ENCODE assay signal across 10 cellular contexts in genomic region chr3:29642393-29643033, GRCh38.
DNase-seq lines count a peak whose midpoint lies in the region; ATAC-seq and TF ChIP-seq lines count a peak whose summit lies in the region.
"Had no signal": no experiment of that assay in that cellular context is flagged by ENCODE, and none has a peak within 500 bp of the region (broad histone marks: within the 10 kb centered on the region; RNA-seq: fewer than 3 reads in every experiment).

No MANE protein-coding gene starts in this region.

- H3K9me3 Mint-ChIP-seq in endodermal cell, result no peaks in the 10 kb centered on the region
- H3K9me3 Mint-ChIP-seq: dendritic cell treated with granulocyte-macrophage colony-stimulating factor and Interleukin-4, amounts not matched to agents 40 ng/mL and 50 ng/mL, for 4 days had no signal

- no peaks in the 10 kb centered on the region for H3K4me1 ChIP-seq in foreskin keratinocyte
- H3K4me1 ChIP-seq in rectal smooth muscle tissue (ENCODE audit: control insufficient read depth, insufficient read depth, low read length), result peaks cover 17% of the 10 kb centered on the region
- no peaks in the 10 kb centered on the region for H3K4me1 ChIP-seq in endodermal cell (ENCODE audit: control insufficient read depth, insufficient read depth, low read length)

- H3K27me3 ChIP-seq in foreskin keratinocyte (no peaks in the 10 kb centered on the region), rectal smooth muscle tissue (ENCODE audit: control insufficient read depth, insufficient read depth, low read length) (no peaks in the 10 kb centered on the region), endodermal cell (ENCODE audit: control insufficient read depth, insufficient read depth, low read length, poor library complexity, severe bottlenecking) (no peaks in the 10 kb centered on the region)
- H3K27me3 ChIP-seq: Peyer's patch had no signal

- no peaks in the 10 kb centered on the region for H3K27me3 Mint-ChIP-seq in endodermal cell (ENCODE audit: insufficient read depth)

- in situ Hi-C loops in Caki2 (cut with HindIII; ENCODE audit: low pct_unique_long_range_greater_than_20kb, low sequenced_read_pairs), result no loop called here

- no peaks in the 10 kb centered on the region for H3K9me3 ChIP-seq in endodermal cell (ENCODE audit: control insufficient read depth, low read length)
- H3K9me3 ChIP-seq: Peyer's patch had no signal

- H3K9ac ChIP-seq in rectal smooth muscle tissue (ENCODE audit: low read length), result no peak overlapping the region
- H3K9ac ChIP-seq in endodermal cell (ENCODE audit: extremely low read depth, low read length, poor library complexity, severe bottlenecking), result no peak overlapping the region

- no peak overlapping the region for H3K4me3 Mint-ChIP-seq in endodermal cell
- H3K4me3 Mint-ChIP-seq: dendritic cell treated with granulocyte-macrophage colony-stimulating factor and Interleukin-4, amounts not matched to agents 40 ng/mL and 50 ng/mL, for 4 days had no signal

- H3K36me3 ChIP-seq in rectal smooth muscle tissue (ENCODE audit: control insufficient read depth, insufficient read depth, low read length) (no peaks in the 10 kb centered on the region), endodermal cell (ENCODE audit: control insufficient read depth, insufficient read depth, low read length) (no peaks in the 10 kb centered on the region)
- H3K36me3 ChIP-seq: Peyer's patch had no signal

- no peaks in the 10 kb centered on the region for H3K36me3 Mint-ChIP-seq in endodermal cell (ENCODE audit: low read depth)

- ATAC-seq in SK-N-SH treated with all-trans-retinoic acid at 6 μM for 48 hours (peak; percentile 91), foreskin keratinocyte (peak; percentile 92), HG03139 (IDR thresholded peaks at IDR 0.05; ENCODE audit: unreplicated experiment) (no peak)

- peaks cover 16% of the 10 kb centered on the region for H3K4me1 Mint-ChIP-seq in endodermal cell

- no peak overlapping the region for H3K27ac ChIP-seq in foreskin keratinocyte
- peak overlapping the region; percentile 84 for H3K27ac ChIP-seq in rectal smooth muscle tissue (ENCODE audit: low read depth, low read length)
- no peak overlapping the region for H3K27ac ChIP-seq in endodermal cell (ENCODE audit: low read depth, low read length)

- TF ChIP-seq CTCF in foreskin keratinocyte (conservative IDR thresholded peaks at IDR 0.05) (no peak), endodermal cell (conservative IDR thresholded peaks at IDR 0.05) (no peak)

- H3K4me3 ChIP-seq in rectal smooth muscle tissue (ENCODE audit: low read length), result no peak overlapping the region
- no peak overlapping the region for H3K4me3 ChIP-seq in endodermal cell (ENCODE audit: low read length)
- H3K4me3 ChIP-seq: Peyer's patch had no signal

- WGBS in endodermal cell (ENCODE audit: insufficient coverage in 1 of 2, insufficient read length in 1 of 2), 2 experiments, result 94 to 96% methylated on average over 4 to 5 of the region's 5 CpGs

- DNase-seq in Caki2 (ENCODE audit: low read depth) (peak; percentile 36), foreskin keratinocyte (peak; percentile 44 to 63), endodermal cell (no peak)
- no peak for DNase-seq in NK-92 treated with Interleukin-12 subunit alpha and Interleukin-12 subunit beta, amount 100 ng/mL, for 24 hours (lab: John Stamatoyannopoulos, UW)
- DNase-seq in stimulated activated CD4-positive, alpha-beta T cell treated with anti-CD3 and anti-CD28 coated beads, Interleukin-2, amount 100 ng/mL, for 24 hours, result no peak

- H3K27ac Mint-ChIP-seq in endodermal cell, result no peak overlapping the region
- H3K27ac Mint-ChIP-seq: dendritic cell treated with granulocyte-macrophage colony-stimulating factor and Interleukin-4, amounts not matched to agents 40 ng/mL and 50 ng/mL, for 4 days had no signal

TF ChIP-seq in SK-N-SH treated with all-trans-retinoic acid at 6 μM for 48 hours, 23 proteins besides CTCF, POLR2A, EP300 and RAD21:
- no peak for TF ChIP-seq ZNF8 (CRISPR knock-in tag; IDR thresholded peaks at IDR 0.05)
- no peak for TF ChIP-seq ARNTL (CRISPR knock-in tag; IDR thresholded peaks at IDR 0.05; ENCODE audit: borderline replicate concordance, low read depth)
- TF ChIP-seq ZNF70 (CRISPR knock-in tag; IDR thresholded peaks at IDR 0.05), result peak; percentile 21; the same call in 1 of the 2 replicates
- TF ChIP-seq RARB (CRISPR knock-in tag; IDR thresholded peaks at IDR 0.05), result no peak
- no peak for TF ChIP-seq BACH2 (CRISPR knock-in tag; IDR thresholded peaks at IDR 0.05; ENCODE audit: borderline replicate concordance)

Comparison
In these comparisons a context has a peak if more than half of its experiments do, and no peak if none do; other contexts are left out.
1. DNase-seq: peak in Caki2 (single experiment) and foreskin keratinocyte (2 of 2); none in NK-92 treated with Interleukin-12 subunit alpha and Interleukin-12 subunit beta, amount 100 ng/mL, for 24 hours (single experiment), endodermal cell (single experiment) and stimulated activated CD4-positive, alpha-beta T cell treated with anti-CD3 and anti-CD28 coated beads, Interleukin-2, amount 100 ng/mL, for 24 hours (0 of 2).